Comparison of ENCODE assay signal across 9 cellular contexts in genomic region chr2:231557571-231558217, GRCh38. TPM values are rescaled to one million over a fixed set of nuclear protein-coding genes. Genes with fewer than 3 reads are reported as not detected.
DNase-seq lines count a peak whose midpoint lies in the region; ATAC-seq and TF ChIP-seq lines count a peak whose summit lies in the region.
"Had no signal": no experiment of that assay in that cellular context is flagged by ENCODE, and none has a peak within 500 bp of the region (broad histone marks: within the 10 kb centered on the region; RNA-seq: fewer than 3 reads in every experiment).

No MANE protein-coding gene starts in this region.

- CTCF ChIA-PET in CD4-positive, alpha-beta memory T cell (lab: Charles Lee; ENCODE audit: partially characterized antibody) = interaction anchor here (0.6 to 6.2 kb wide), 19 partner anchors 8 to 453 kb away, joined by 3 to 62 read pairs (median 6); partner anchors contain the start of gene NMUR1
- CTCF ChIA-PET in Panc1 (lab: Charles Lee) = interaction anchor here (0.6 to 1.0 kb wide), 5 partner anchors 30 to 207 kb away, joined by 3 to 5 read pairs (median 4); no protein-coding TSS in a partner anchor

- no peaks in the 10 kb centered on the region for H3K36me3 ChIP-seq in CD4-positive, alpha-beta memory T cell (ENCODE audit: insufficient read depth, low read length)
- no peaks in the 10 kb centered on the region for H3K36me3 ChIP-seq in Panc1 (ENCODE audit: control insufficient read depth, insufficient read depth, low read length)
- no peaks in the 10 kb centered on the region for H3K36me3 ChIP-seq in tibial artery

- H3K27me3 ChIP-seq in CD4-positive, alpha-beta memory T cell (ENCODE audit: insufficient read depth, low read length) = no peaks in the 10 kb centered on the region
- H3K27me3 ChIP-seq in Panc1 (ENCODE audit: control insufficient read depth, insufficient read depth, low read length) (no peaks in the 10 kb centered on the region), tibial artery (no peaks in the 10 kb centered on the region)

- H3K9me3 ChIP-seq in CD4-positive, alpha-beta memory T cell (ENCODE audit: control insufficient read depth in 1 of 2, low read length in 2 of 2) = peaks cover 0 to 4% of the 10 kb centered on the region in 2 donors
- H3K9me3 ChIP-seq in Panc1 (ENCODE audit: control insufficient read depth, insufficient read depth, low read depth, low read length) (peaks cover 8% of the 10 kb centered on the region; the same call in 1 of the 2 replicates), tibial artery (peaks cover 0 to 8% (median 5%) of the 10 kb centered on the region in 3 donors)

- peaks cover 7 to 29% (median 17%) of the 10 kb centered on the region in 4 donors for H3K4me1 Mint-ChIP-seq in CD4-positive, alpha-beta memory T cell
- peaks cover 20% of the 10 kb centered on the region for H3K4me1 Mint-ChIP-seq in activated T-cell treated with anti-CD3 and anti-CD28 coated beads, Interleukin-2, amount 50 U/mL, for 4 hours (ENCODE audit: low read depth)
- H3K4me1 Mint-ChIP-seq in nephron progenitor cell = peaks cover 19% of the 10 kb centered on the region

- in situ Hi-C loops in Panc1 (cut with HindIII; ENCODE audit: low pct_unique_long_range_greater_than_20kb, low sequenced_read_pairs) = no loop called here

- POLR2A ChIA-PET in CD4-positive, alpha-beta memory T cell (lab: Charles Lee; ENCODE audit: partially characterized antibody) = interaction anchor here (0.8 to 1.2 kb wide), 3 partner anchors 40 to 75 kb away, joined by 3 read pairs; no protein-coding TSS in a partner anchor
- POLR2A ChIA-PET in Panc1 (lab: Charles Lee) = interaction anchor here (0.7 kb wide), 1 partner anchor 116 kb away, joined by 4 read pairs; no protein-coding TSS in a partner anchor

- no peaks in the 10 kb centered on the region for H3K27me3 Mint-ChIP-seq in CD4-positive, alpha-beta memory T cell
- no peaks in the 10 kb centered on the region for H3K27me3 Mint-ChIP-seq in activated T-cell treated with anti-CD3 and anti-CD28 coated beads, Interleukin-2, amount 50 U/mL, for 4 hours (ENCODE audit: low read depth)
- peaks cover 13% of the 10 kb centered on the region for H3K27me3 Mint-ChIP-seq in nephron progenitor cell (ENCODE audit: low read depth, poor library complexity)
- H3K27me3 Mint-ChIP-seq: activated naive CD8-positive, alpha-beta T cell had no signal

- DNase-seq in CD4-positive, alpha-beta memory T cell = peak; percentile 71 to 79 (median 78)
- peak; percentile 82 for DNase-seq in HT-29 (ENCODE audit: low spot score)
- DNase-seq in Panc1 (ENCODE audit: low read depth, low spot score) = peak; percentile 50
- DNase-seq in activated T-cell treated with anti-CD3 and anti-CD28 coated beads, Interleukin-2, amount 50 U/mL, for 4 hours = peak; percentile 50
- DNase-seq in fibroblast of mammary gland (ENCODE audit: low read depth) = peak; percentile 84
- peak; percentile 45 for DNase-seq in nephron progenitor cell
- peak; percentile 85 to 86 for DNase-seq in tibial artery

- H3K36me3 Mint-ChIP-seq in CD4-positive, alpha-beta memory T cell = peaks cover 0 to 11% of the 10 kb centered on the region in 2 donors
- H3K36me3 Mint-ChIP-seq in activated T-cell treated with anti-CD3 and anti-CD28 coated beads, Interleukin-2, amount 50 U/mL, for 4 hours (ENCODE audit: insufficient read depth) = peaks cover 1% of the 10 kb centered on the region
- H3K36me3 Mint-ChIP-seq in nephron progenitor cell (ENCODE audit: low read depth) = peaks cover 11% of the 10 kb centered on the region

- peak; percentile 70; the same call in 1 of the 2 replicates for TF ChIP-seq CTCF in Panc1 (IDR thresholded peaks at IDR 0.05)
- TF ChIP-seq CTCF in fibroblast of mammary gland (conservative IDR thresholded peaks at IDR 0.05; ENCODE audit: control insufficient read depth, insufficient read depth, low read depth, low read length) = peak; percentile 87
- TF ChIP-seq CTCF in nephron progenitor cell (IDR thresholded peaks at IDR 0.05) = peak; percentile 66
- TF ChIP-seq CTCF in tibial artery (IDR thresholded peaks at IDR 0.05) = peak; percentile 74 to 88

- ATAC-seq in GM19438 (IDR thresholded peaks at IDR 0.05; ENCODE audit: low read depth, unreplicated experiment) = peak; percentile 77
- peak; percentile 97 for ATAC-seq in Panc1
- ATAC-seq in activated T-cell treated with anti-CD3 and anti-CD28 coated beads, Interleukin-2, amount 50 U/mL, for 4 hours = peak; percentile 90 to 93

- H3K4me3 Mint-ChIP-seq in CD4-positive, alpha-beta memory T cell = peak overlapping the region in 2 of 8 donors; percentile 8 to 9
- no peak overlapping the region for H3K4me3 Mint-ChIP-seq in activated T-cell treated with anti-CD3 and anti-CD28 coated beads, Interleukin-2, amount 50 U/mL, for 4 hours
- H3K4me3 Mint-ChIP-seq in nephron progenitor cell = no peak overlapping the region
- H3K4me3 Mint-ChIP-seq: activated naive CD8-positive, alpha-beta T cell had no signal

- peaks cover 0 to 12% (median 11%) of the 10 kb centered on the region in 8 donors for H3K9me3 Mint-ChIP-seq in CD4-positive, alpha-beta memory T cell
- peaks cover 11% of the 10 kb centered on the region for H3K9me3 Mint-ChIP-seq in activated T-cell treated with anti-CD3 and anti-CD28 coated beads, Interleukin-2, amount 50 U/mL, for 4 hours
- peaks cover 18% of the 10 kb centered on the region for H3K9me3 Mint-ChIP-seq in nephron progenitor cell

- no TSS peak for BruUV-seq in Panc1 (replicated peaks; lab: Mats Ljungman, UMichigan)

- intact Hi-C loops in CD4-positive, alpha-beta memory T cell (cut with micrococcal nuclease) = loop anchor here (1.0 kb wide), 4 partner anchors 27 to 453 kb away; partner anchors contain the start of gene NMUR1
- intact Hi-C loops in Panc1 (cut with micrococcal nuclease; ENCODE audit: unreplicated experiment) (loop anchor here (2.0 to 5.0 kb wide), 2 partner anchors 40 to 75 kb away; no protein-coding TSS in a partner anchor), tibial artery (cut with DNase I; ENCODE audit: low total_unique reads) (loop anchor here (2.0 to 5.0 kb wide), 3 partner anchors 27 to 73 kb away; partner anchors contain the start of gene NMUR1)

- peaks cover 9% of the 10 kb centered on the region for H3K4me1 ChIP-seq in CD4-positive, alpha-beta memory T cell (ENCODE audit: insufficient read depth, low read length)
- H3K4me1 ChIP-seq in Panc1 (ENCODE audit: control insufficient read depth, insufficient read depth, low read length) = no peaks in the 10 kb centered on the region; the same call in none of the 2 replicates
- peaks cover 0 to 8% (median 3%) of the 10 kb centered on the region in 4 donors for H3K4me1 ChIP-seq in tibial artery

- no peak overlapping the region for H3K4me3 ChIP-seq in CD4-positive, alpha-beta memory T cell (ENCODE audit: low read length in 2 of 2)
- H3K4me3 ChIP-seq in Panc1 (ENCODE audit: low read depth in 2 of 2, low read length in 2 of 2) (no peak overlapping the region), fibroblast of mammary gland (ENCODE audit: control insufficient read depth, low read depth, low read length) (no peak overlapping the region), tibial artery (no peak overlapping the region)

- no peak overlapping the region for H3K27ac ChIP-seq in CD4-positive, alpha-beta memory T cell (ENCODE audit: low read depth, low read length)
- H3K27ac ChIP-seq in Panc1 (ENCODE audit: low read length) (no peak overlapping the region), tibial artery (peak overlapping the region in 1 of 2 donors; percentile 56)

- peak overlapping the region in 2 of 7 donors; percentile 6 to 72 for H3K27ac Mint-ChIP-seq in CD4-positive, alpha-beta memory T cell
- no peak overlapping the region for H3K27ac Mint-ChIP-seq in nephron progenitor cell
- H3K27ac Mint-ChIP-seq: activated naive CD8-positive, alpha-beta T cell had no signal

RNA-seq across cellular contexts. Expression of gene NMUR1, which starts 27.4 kb away (rescaled TPM):
- total RNA-seq in CD4-positive, alpha-beta memory T cell = not detected
- under 1 TPM in 1 of 2 donors, not detected in 1; 0.05 TPM for polyA plus RNA-seq in CD4-positive, alpha-beta memory T cell
- total RNA-seq in HT-29 (2014; rRNA removed; shearing (Covaris generic)) = not detected in 2 replicates
- 0.28 TPM for total RNA-seq in Panc1 (2021; ENCODE audit: unreplicated experiment)
- polyA plus RNA-seq in Panc1 (2012; ENCODE audit: insufficient read length) = 0.62 TPM
- total RNA-seq in activated T-cell treated with anti-CD3 and anti-CD28 coated beads, Interleukin-2, amount 50 U/mL, for 4 hours = under 1 TPM in 1 of 3 donors, not detected in 2; 0.08 TPM

RNA-seq across cellular contexts. Expression of gene TEX44, which starts 35.0 kb away (rescaled TPM):
- not detected for total RNA-seq in CD4-positive, alpha-beta memory T cell
- polyA plus RNA-seq in CD4-positive, alpha-beta memory T cell = not detected
- total RNA-seq in HT-29 (2014; rRNA removed; shearing (Covaris generic)) = not detected in 2 replicates
- not detected for total RNA-seq in Panc1 (2021; ENCODE audit: unreplicated experiment)
- polyA plus RNA-seq in Panc1 (2012; ENCODE audit: insufficient read length) = not detected
- total RNA-seq in activated T-cell treated with anti-CD3 and anti-CD28 coated beads, Interleukin-2, amount 50 U/mL, for 4 hours = not detected
